ENCODE assay signal across 1 cellular context in genomic region chr7:105531797-105532671, GRCh38.
A peak's percentile ranks its signal among the peaks of the same experiment; 100 is the strongest.
TF ChIP-seq lines count a peak whose summit lies in the region.

Gene RINT1, plus strand, starts transcription at chr7:105532201. Its CDS starts 115 bp downstream, at chr7:105532316.

TF ChIP-seq in K562, 482 proteins besides CTCF, POLR2A, EP300 and RAD21 (continued from another document):
- TF ChIP-seq, protein P1, sequence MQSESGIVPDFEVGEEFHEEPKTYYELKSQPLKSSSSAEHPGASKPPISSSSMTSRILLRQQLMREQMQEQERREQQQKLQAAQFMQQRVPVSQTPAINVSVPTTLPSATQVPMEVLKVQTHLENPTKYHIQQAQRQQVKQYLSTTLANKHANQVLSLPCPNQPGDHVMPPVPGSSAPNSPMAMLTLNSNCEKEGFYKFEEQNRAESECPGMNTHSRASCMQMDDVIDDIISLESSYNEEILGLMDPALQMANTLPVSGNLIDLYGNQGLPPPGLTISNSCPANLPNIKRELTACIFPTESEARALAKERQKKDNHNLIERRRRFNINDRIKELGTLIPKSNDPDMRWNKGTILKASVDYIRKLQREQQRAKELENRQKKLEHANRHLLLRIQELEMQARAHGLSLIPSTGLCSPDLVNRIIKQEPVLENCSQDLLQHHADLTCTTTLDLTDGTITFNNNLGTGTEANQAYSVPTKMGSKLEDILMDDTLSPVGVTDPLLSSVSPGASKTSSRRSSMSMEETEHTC (IDR thresholded peaks at IDR 0.05) = no peak; the same call in 1 of the 2 replicates
- TF ChIP-seq NFIX (CRISPR knock-in tag; IDR thresholded peaks at IDR 0.05; ENCODE audit: low read depth) (no peak), NRF1 (conservative IDR thresholded peaks at IDR 0.05 in 1 of 2, IDR thresholded peaks at IDR 0.05 in 1 of 2) (peak; percentile 59 to 64; a peak in 2 of 4 replicates), NR4A1 (CRISPR knock-in tag; IDR thresholded peaks at IDR 0.05) (peak; percentile 54; the same call in 1 of the 2 replicates), NR4A1 (tag; IDR thresholded peaks at IDR 0.05) (peak; percentile 62; the same call in 1 of the 2 replicates), HDAC3 (IDR thresholded peaks at IDR 0.05; ENCODE audit: borderline replicate concordance, partially characterized antibody) (peak; percentile 72)
